19 cellular contexts compared by ENCODE assay signal in the genomic region with DNA sequence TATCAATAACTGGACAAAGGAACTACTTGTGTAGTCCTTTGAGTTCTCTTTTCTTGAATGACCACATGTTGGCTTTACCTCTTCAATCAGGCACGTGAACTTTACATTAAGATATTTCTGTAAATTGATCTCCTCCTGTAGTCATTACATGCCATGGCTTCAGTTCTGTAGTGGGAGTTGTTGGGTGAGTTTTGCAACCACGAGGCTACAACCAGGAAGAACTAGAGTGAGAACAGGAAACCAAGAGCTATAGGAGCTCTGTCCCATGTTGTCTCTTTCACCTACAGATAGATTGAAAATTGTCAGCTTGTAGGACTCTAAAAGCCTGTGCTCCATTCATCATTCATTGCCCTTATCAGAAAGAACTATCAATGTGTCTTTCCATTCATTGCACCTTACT. TPM values are rescaled to one million over a fixed set of nuclear protein-coding genes. Genes with fewer than 3 reads are reported as not detected.
A peak's percentile ranks its signal among the peaks of the same experiment; 100 is the strongest.
DNase-seq lines count a peak whose midpoint lies in the region; ATAC-seq, FAIRE-seq and TF ChIP-seq lines count a peak whose summit lies in the region.
"Had no signal": no experiment of that assay in that cellular context is flagged by ENCODE, and none has a peak within 500 bp of the region (broad histone marks: within the 10 kb centered on the region; RNA-seq: fewer than 3 reads in every experiment).

No MANE protein-coding gene starts in this region.

- H3K27me3 Mint-ChIP-seq in activated T-cell treated with anti-CD3 and anti-CD28 coated beads, Interleukin-2, amount 50 U/mL, for 72 hours (ENCODE audit: low read depth) = peaks cover 21% of the 10 kb centered on the region

- H3K9me3 ChIP-seq in Panc1 (ENCODE audit: control insufficient read depth, insufficient read depth, low read depth, low read length) = no peaks in the 10 kb centered on the region
- H3K9me3 ChIP-seq in neural cell (ENCODE audit: low read length) = no peaks in the 10 kb centered on the region

- H3K4me1 Mint-ChIP-seq in activated T-cell treated with anti-CD3 and anti-CD28 coated beads, Interleukin-2, amount 50 U/mL, for 72 hours (ENCODE audit: low read depth) = peaks cover 43% of the 10 kb centered on the region

- no peak overlapping the region for H3K4me2 ChIP-seq in neural cell (ENCODE audit: low read length)

- H3K27me3 ChIP-seq in Panc1 (ENCODE audit: control insufficient read depth, insufficient read depth, low read length) (no peaks in the 10 kb centered on the region), neural cell (ENCODE audit: insufficient read depth, low read depth, low read length) (peaks cover 28% of the 10 kb centered on the region)
- H3K27me3 ChIP-seq: MG63 had no signal

- no peak for DNase-seq in activated T-cell treated with anti-CD3 and anti-CD28 coated beads, Interleukin-2, amount 50 U/mL, for 72 hours
- no peak for DNase-seq in activated T-cell treated with anti-CD3 and anti-CD28 coated beads, Interleukin-2, amount 50 U/mL, for 1 hour
- DNase-seq in KBM-7 = peak; percentile 55
- no peak for DNase-seq in Panc1 (ENCODE audit: low read depth, low spot score)
- no peak for DNase-seq in GM19239 (ENCODE audit: insufficient read length, low spot score)
- no peak for DNase-seq in NCI-H1417 treated with DMSO at 0.1 percent for 48 hours (lab: John Stamatoyannopoulos, UW)
- DNase-seq: activated CD8-positive, alpha-beta memory T cell treated with anti-CD3 and anti-CD28 coated beads, Interleukin-2, amount 50 U/mL, for 4 hours; aorta; C1 segment of cervical spinal cord; GDM1; left lung; MG63; right cardiac atrium; stimulated activated CD4-positive, alpha-beta T cell treated with anti-CD3 and anti-CD28 coated beads, Interleukin-4, amount 100 ng/mL, for 4 hours; stimulated activated naive CD8-positive, alpha-beta T cell treated with anti-CD3 and anti-CD28 coated beads, Interleukin-15, amount 100 ng/mL, for 72 hours had no signal

- H3K9me2 ChIP-seq in neural cell (ENCODE audit: insufficient read depth, low read length) = no peaks in the 10 kb centered on the region

- no peak overlapping the region for H2AFZ ChIP-seq in neural cell (ENCODE audit: low read depth, low read length)

- H3K4me3 ChIP-seq in Panc1 (ENCODE audit: low read depth in 2 of 2, low read length in 2 of 2) (no peak overlapping the region), neural cell (ENCODE audit: low read length) (peak overlapping the region; percentile 83)
- H3K4me3 ChIP-seq: left lung had no signal

- H3K9ac ChIP-seq in neural cell (ENCODE audit: low read length) = no peak overlapping the region

- H3K36me3 ChIP-seq in Panc1 (ENCODE audit: control insufficient read depth, insufficient read depth, low read length) (peaks cover 4% of the 10 kb centered on the region; the same call in 1 of the 2 replicates), neural cell (ENCODE audit: insufficient read depth, low read length) (no peaks in the 10 kb centered on the region)
- H3K36me3 ChIP-seq: left lung had no signal

- in situ Hi-C loops in KBM-7 (cut with MboI; ENCODE audit: low pct_unique_long_range_greater_than_20kb, low sequenced_read_pairs) = no loop called here
- in situ Hi-C loops in Panc1 (cut with HindIII; ENCODE audit: low pct_unique_long_range_greater_than_20kb, low sequenced_read_pairs) = no loop called here

- no peak for FAIRE-seq in GM19239 (lab: Jason Lieb, UNC)
- FAIRE-seq: H1 had no signal

- H3K9me3 Mint-ChIP-seq in activated T-cell treated with anti-CD3 and anti-CD28 coated beads, Interleukin-2, amount 50 U/mL, for 72 hours = peaks cover 0 to 6% of the 10 kb centered on the region in 2 donors
- H3K9me3 Mint-ChIP-seq: stimulated activated naive CD8-positive, alpha-beta T cell treated with anti-CD3 and anti-CD28 coated beads, Interleukin-15, amount 100 ng/mL, for 72 hours had no signal

- no peaks in the 10 kb centered on the region for H3F3A ChIP-seq in neural cell (ENCODE audit: insufficient read depth, low read length, poor library complexity, severe bottlenecking)

- TF ChIP-seq CTCF in Panc1 (IDR thresholded peaks at IDR 0.05) (no peak), neural cell (IDR thresholded peaks at IDR 0.05; ENCODE audit: poor library complexity, severe bottlenecking) (no peak)

- no TSS peak for BruUV-seq in Panc1 (replicated peaks; lab: Mats Ljungman, UMichigan)

- POLR2A ChIA-PET in Panc1 (lab: Charles Lee) = no interaction called here

- peak overlapping the region; percentile 14 to 98 for H3K4me3 Mint-ChIP-seq in activated T-cell treated with anti-CD3 and anti-CD28 coated beads, Interleukin-2, amount 50 U/mL, for 72 hours
- H3K4me3 Mint-ChIP-seq: dendritic cell treated with granulocyte-macrophage colony-stimulating factor and Interleukin-4, amounts not matched to agents 40 ng/mL and 50 ng/mL, for 4 days had no signal

- H3K36me3 Mint-ChIP-seq in activated T-cell treated with anti-CD3 and anti-CD28 coated beads, Interleukin-2, amount 50 U/mL, for 72 hours (ENCODE audit: insufficient read depth in 2 of 2) = peaks cover 3 to 17% of the 10 kb centered on the region in 2 donors

- H3K79me2 ChIP-seq in neural cell (replicated peaks; ENCODE audit: insufficient read depth, low read length) = peaks cover 13% of the 10 kb centered on the region

- H3K4me1 ChIP-seq in Panc1 (ENCODE audit: control insufficient read depth, insufficient read depth, low read length) = peaks cover 23% of the 10 kb centered on the region

- H3K27ac Mint-ChIP-seq in activated T-cell treated with anti-CD3 and anti-CD28 coated beads, Interleukin-2, amount 50 U/mL, for 72 hours = no peak overlapping the region
- H3K27ac Mint-ChIP-seq: dendritic cell treated with granulocyte-macrophage colony-stimulating factor and Interleukin-4, amounts not matched to agents 40 ng/mL and 50 ng/mL, for 4 days; stimulated activated naive CD8-positive, alpha-beta T cell treated with anti-CD3 and anti-CD28 coated beads, Interleukin-15, amount 100 ng/mL, for 72 hours had no signal

- no peak for ATAC-seq in activated T-cell treated with anti-CD3 and anti-CD28 coated beads, Interleukin-2, amount 50 U/mL, for 72 hours (replicated peaks in 1 of 2)
- ATAC-seq in Panc1 (no peak), GM21528 (IDR thresholded peaks at IDR 0.05; ENCODE audit: low FRiP score, unreplicated experiment) (no peak)
- ATAC-seq: left lung; right cardiac atrium; stimulated activated naive CD8-positive, alpha-beta T cell treated with anti-CD3 and anti-CD28 coated beads, Interleukin-15, amount 100 ng/mL, for 72 hours had no signal

- no peaks in the 10 kb centered on the region for H4K20me1 ChIP-seq in neural cell (ENCODE audit: insufficient read depth)

- intact Hi-C loops in Panc1 (cut with micrococcal nuclease; ENCODE audit: unreplicated experiment) = no loop called here

- peak overlapping the region; percentile 45; the same call in 1 of the 2 replicates for H3K27ac ChIP-seq in Panc1 (ENCODE audit: low read length)
- no peak overlapping the region for H3K27ac ChIP-seq in neural cell (ENCODE audit: low read length)
- H3K27ac ChIP-seq: left lung had no signal

- no peak for TF ChIP-seq RAD21 in neural cell (conservative IDR thresholded peaks at IDR 0.05)

- CTCF ChIA-PET in Panc1 (lab: Charles Lee) = no interaction called here

- no peak for TF ChIP-seq EP300 in neural cell (conservative IDR thresholded peaks at IDR 0.05; ENCODE audit: poor library complexity, severe bottlenecking)

TF ChIP-seq in neural cell, 6 proteins besides CTCF, POLR2A, EP300 and RAD21:
- TF ChIP-seq SMC3 (conservative IDR thresholded peaks at IDR 0.05; ENCODE audit: poor library complexity) (no peak), MXI1 (conservative IDR thresholded peaks at IDR 0.05; ENCODE audit: poor library complexity, severe bottlenecking) (no peak), TAF1 (IDR thresholded peaks at IDR 0.05; ENCODE audit: low read depth) (no peak), EZH2 (IDR thresholded peaks at IDR 0.05; ENCODE audit: borderline replicate concordance, insufficient read depth, low read length, poor library complexity, severe bottlenecking) (no peak), POLR2AphosphoS5 (IDR thresholded peaks at IDR 0.05) (no peak)
- TF ChIP-seq, protein P1, sequence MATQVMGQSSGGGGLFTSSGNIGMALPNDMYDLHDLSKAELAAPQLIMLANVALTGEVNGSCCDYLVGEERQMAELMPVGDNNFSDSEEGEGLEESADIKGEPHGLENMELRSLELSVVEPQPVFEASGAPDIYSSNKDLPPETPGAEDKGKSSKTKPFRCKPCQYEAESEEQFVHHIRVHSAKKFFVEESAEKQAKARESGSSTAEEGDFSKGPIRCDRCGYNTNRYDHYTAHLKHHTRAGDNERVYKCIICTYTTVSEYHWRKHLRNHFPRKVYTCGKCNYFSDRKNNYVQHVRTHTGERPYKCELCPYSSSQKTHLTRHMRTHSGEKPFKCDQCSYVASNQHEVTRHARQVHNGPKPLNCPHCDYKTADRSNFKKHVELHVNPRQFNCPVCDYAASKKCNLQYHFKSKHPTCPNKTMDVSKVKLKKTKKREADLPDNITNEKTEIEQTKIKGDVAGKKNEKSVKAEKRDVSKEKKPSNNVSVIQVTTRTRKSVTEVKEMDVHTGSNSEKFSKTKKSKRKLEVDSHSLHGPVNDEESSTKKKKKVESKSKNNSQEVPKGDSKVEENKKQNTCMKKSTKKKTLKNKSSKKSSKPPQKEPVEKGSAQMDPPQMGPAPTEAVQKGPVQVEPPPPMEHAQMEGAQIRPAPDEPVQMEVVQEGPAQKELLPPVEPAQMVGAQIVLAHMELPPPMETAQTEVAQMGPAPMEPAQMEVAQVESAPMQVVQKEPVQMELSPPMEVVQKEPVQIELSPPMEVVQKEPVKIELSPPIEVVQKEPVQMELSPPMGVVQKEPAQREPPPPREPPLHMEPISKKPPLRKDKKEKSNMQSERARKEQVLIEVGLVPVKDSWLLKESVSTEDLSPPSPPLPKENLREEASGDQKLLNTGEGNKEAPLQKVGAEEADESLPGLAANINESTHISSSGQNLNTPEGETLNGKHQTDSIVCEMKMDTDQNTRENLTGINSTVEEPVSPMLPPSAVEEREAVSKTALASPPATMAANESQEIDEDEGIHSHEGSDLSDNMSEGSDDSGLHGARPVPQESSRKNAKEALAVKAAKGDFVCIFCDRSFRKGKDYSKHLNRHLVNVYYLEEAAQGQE (IDR thresholded peaks at IDR 0.05; ENCODE audit: borderline replicate concordance) = no peak
TF ChIP-seq in neural cell: peak in this region for 0.

RNA-seq across cellular contexts. Expression of a gene that starts 2.0 kb away (rescaled TPM):
- 10 to 100 TPM; 35.6 to 45.8 TPM for total RNA-seq in activated T-cell treated with anti-CD3 and anti-CD28 coated beads, Interleukin-2, amount 50 U/mL, for 72 hours
- 49.4 TPM for total RNA-seq in Panc1 (2021; ENCODE audit: unreplicated experiment)
- polyA plus RNA-seq in Panc1 (2012; ENCODE audit: insufficient read length) = 22.1 TPM
- 22.6 and 28.1 TPM in 2 replicates for polyA plus RNA-seq in neural cell
- 57.5 and 69.6 TPM in 2 replicates for polyA minus RNA-seq in neural cell

RNA-seq across cellular contexts. Expression of a gene that starts 5.6 kb away (rescaled TPM):
- total RNA-seq in activated T-cell treated with anti-CD3 and anti-CD28 coated beads, Interleukin-2, amount 50 U/mL, for 72 hours = under 1 TPM in 1 of 2 donors, not detected in 1; 0.14 TPM
- 8.0 TPM for total RNA-seq in Panc1 (2021; ENCODE audit: unreplicated experiment)
- 7.9 TPM for polyA plus RNA-seq in Panc1 (2012; ENCODE audit: insufficient read length)
- polyA plus RNA-seq in neural cell = not detected in 2 replicates
- polyA minus RNA-seq in neural cell = not detected in 2 replicates
